14 cellular contexts compared by ENCODE assay signal in genomic region chr1:107499139-107499744, GRCh38.
DNase-seq lines count a peak whose midpoint lies in the region; ATAC-seq lines count a peak whose summit lies in the region.
"Had no signal": no experiment of that assay in that cellular context is flagged by ENCODE, and none has a peak within 500 bp of the region (broad histone marks: within the 10 kb centered on the region; RNA-seq: fewer than 3 reads in every experiment).

No MANE protein-coding gene starts in this region.

- H3K4me3 ChIP-seq in GM08714 (ENCODE audit: low read length), result peak overlapping the region; percentile 22; the same call in 1 of the 2 replicates
- H3K4me3 ChIP-seq: dorsolateral prefrontal cortex, gastroesophageal sphincter, lung had no signal

- ATAC-seq in GM19035 (IDR thresholded peaks at IDR 0.05; ENCODE audit: unreplicated experiment), result peak; percentile 97
- peak; percentile 96 for ATAC-seq in HG02571 (IDR thresholded peaks at IDR 0.05; ENCODE audit: unreplicated experiment)
- ATAC-seq in HG03342 (IDR thresholded peaks at IDR 0.05; ENCODE audit: unreplicated experiment), result peak; percentile 97
- ATAC-seq: gastroesophageal sphincter had no signal

- in situ Hi-C loops in ACHN (cut with HindIII; ENCODE audit: low pct_ligation_motif_present, low pct_unique_long_range_greater_than_20kb, low sequenced_read_pairs), result no loop called here

- DNase-seq in SIG-M5 (lab: John Stamatoyannopoulos, UW), result no peak
- DNase-seq in SHP77 treated with DMSO at 0.1 percent for 48 hours (lab: John Stamatoyannopoulos, UW), result no peak
- DNase-seq in ACHN, result no peak
- DNase-seq in DMS153 (lab: John Stamatoyannopoulos, UW), result no peak
- DNase-seq: activated CD4-positive, CD25-positive, alpha-beta regulatory T cell treated with anti-CD3 and anti-CD28 coated beads, Interleukin-2, amount 50 U/mL, for 72 hours; activated naive CD4-positive, alpha-beta T cell treated with anti-CD3 and anti-CD28 coated beads, Interleukin-2, amount 10 ng/mL, durations not matched to agents 7 days and 5 days; dorsolateral prefrontal cortex; NCI-H1694 had no signal
